ENCODE assay signal across 9 cellular contexts in the genomic region with DNA sequence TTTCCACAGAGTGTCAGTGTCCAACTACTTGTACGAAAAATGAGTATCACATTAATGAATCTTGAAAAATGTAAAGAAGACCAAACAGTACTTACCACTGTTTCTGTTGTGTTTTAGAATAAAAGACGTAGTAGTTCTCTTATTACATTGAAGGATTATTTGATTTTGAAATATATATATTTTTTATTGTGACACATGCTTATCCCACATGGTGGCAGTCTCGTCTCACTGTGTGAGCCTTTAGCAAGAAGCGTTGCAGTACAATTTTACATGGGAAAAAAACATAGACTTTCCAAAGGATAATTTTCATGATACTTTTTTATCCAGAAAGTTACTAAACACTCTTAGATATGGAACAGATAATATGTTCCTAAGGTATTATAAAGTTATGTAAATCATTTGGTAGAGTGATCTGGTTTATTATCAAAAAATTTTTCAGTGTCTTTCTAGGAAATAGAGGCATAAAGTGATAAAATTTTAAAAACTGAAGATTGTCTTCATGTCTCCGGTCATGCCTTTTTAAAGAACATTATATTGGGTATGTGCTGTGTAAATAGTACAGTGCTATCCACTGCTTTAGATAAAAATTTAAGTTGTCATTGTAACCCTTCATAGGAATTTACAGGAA.
DNase-seq lines count a peak whose midpoint lies in the region; ATAC-seq and TF ChIP-seq lines count a peak whose summit lies in the region.
"Had no signal": no experiment of that assay in that cellular context is flagged by ENCODE, and none has a peak within 500 bp of the region (broad histone marks: within the 10 kb centered on the region; RNA-seq: fewer than 3 reads in every experiment).

No MANE protein-coding gene starts in this region.

- H3K27me3 Mint-ChIP-seq in activated CD4-positive, alpha-beta T cell treated with anti-CD3 and anti-CD28 coated beads, Interleukin-2, amount 10 ng/mL, durations not matched to agents 7 days and 5 days, result no peaks in the 10 kb centered on the region
- no peaks in the 10 kb centered on the region for H3K27me3 Mint-ChIP-seq in activated T-cell treated with anti-CD3 and anti-CD28 coated beads, Interleukin-2, amount 50 U/mL, for 72 hours (ENCODE audit: low read depth)

- no peaks in the 10 kb centered on the region for H3K9me3 ChIP-seq in ovary

- H3K4me1 Mint-ChIP-seq in activated CD4-positive, alpha-beta T cell treated with anti-CD3 and anti-CD28 coated beads, Interleukin-2, amount 10 ng/mL, durations not matched to agents 7 days and 5 days, result no peaks in the 10 kb centered on the region
- H3K4me1 Mint-ChIP-seq in activated T-cell treated with anti-CD3 and anti-CD28 coated beads, Interleukin-2, amount 50 U/mL, for 72 hours (ENCODE audit: low read depth), result peaks cover 5% of the 10 kb centered on the region

- H3K9me3 Mint-ChIP-seq in activated CD4-positive, alpha-beta T cell treated with anti-CD3 and anti-CD28 coated beads, Interleukin-2, amount 10 ng/mL, durations not matched to agents 7 days and 5 days, result no peaks in the 10 kb centered on the region
- no peaks in the 10 kb centered on the region for H3K9me3 Mint-ChIP-seq in activated T-cell treated with anti-CD3 and anti-CD28 coated beads, Interleukin-2, amount 50 U/mL, for 72 hours

- TF ChIP-seq EP300 in ovary (IDR thresholded peaks at IDR 0.05), result no peak

- POLR2A ChIA-PET in activated CD4-positive, alpha-beta T cell treated with anti-CD3 and anti-CD28 coated beads, Interleukin-2, amount 10 ng/mL, durations not matched to agents 7 days and 5 days (lab: Charles Lee), result no interaction called here

- H3K36me3 Mint-ChIP-seq in activated CD4-positive, alpha-beta T cell treated with anti-CD3 and anti-CD28 coated beads, Interleukin-2, amount 10 ng/mL, durations not matched to agents 7 days and 5 days (ENCODE audit: low read depth), result no peaks in the 10 kb centered on the region
- no peaks in the 10 kb centered on the region for H3K36me3 Mint-ChIP-seq in activated T-cell treated with anti-CD3 and anti-CD28 coated beads, Interleukin-2, amount 50 U/mL, for 72 hours (ENCODE audit: insufficient read depth in 2 of 2)

- CTCF ChIA-PET in activated CD4-positive, alpha-beta T cell treated with anti-CD3 and anti-CD28 coated beads, Interleukin-2, amount 10 ng/mL, durations not matched to agents 7 days and 5 days (lab: Charles Lee), result no interaction called here

- no peak for TF ChIP-seq POLR2A in ovary (IDR thresholded peaks at IDR 0.05)

- no peak for TF ChIP-seq CTCF in ovary (IDR thresholded peaks at IDR 0.05)

- H3K36me3 ChIP-seq in ovary, result no peaks in the 10 kb centered on the region

- no peak overlapping the region for H3K27ac ChIP-seq in ovary
- H3K27ac ChIP-seq: coronary artery had no signal

- H3K27ac Mint-ChIP-seq in activated CD4-positive, alpha-beta T cell treated with anti-CD3 and anti-CD28 coated beads, Interleukin-2, amount 10 ng/mL, durations not matched to agents 7 days and 5 days, result no peak overlapping the region
- no peak overlapping the region for H3K27ac Mint-ChIP-seq in activated T-cell treated with anti-CD3 and anti-CD28 coated beads, Interleukin-2, amount 50 U/mL, for 72 hours

- H3K27me3 ChIP-seq in ovary, result no peaks in the 10 kb centered on the region

- 32 to 42% (median 34%) methylated on average over 5 of the region's 5 CpGs for WGBS in ovary, 3 donors

- intact Hi-C loops in ovary (cut with DNase I), result no loop called here

- no peak overlapping the region for H3K4me3 Mint-ChIP-seq in activated CD4-positive, alpha-beta T cell treated with anti-CD3 and anti-CD28 coated beads, Interleukin-2, amount 10 ng/mL, durations not matched to agents 7 days and 5 days
- no peak overlapping the region for H3K4me3 Mint-ChIP-seq in activated T-cell treated with anti-CD3 and anti-CD28 coated beads, Interleukin-2, amount 50 U/mL, for 72 hours

- ATAC-seq in activated T-cell treated with anti-CD3 and anti-CD28 coated beads, Interleukin-2, amount 50 U/mL, for 72 hours (replicated peaks in 1 of 2), result no peak

- H3K4me1 ChIP-seq in ovary (ENCODE audit: insufficient read depth), result no peaks in the 10 kb centered on the region

- peak; percentile 5 for DNase-seq in COR-L47 (lab: John Stamatoyannopoulos, UW)
- DNase-seq in Jurkat, Clone E6-1 (ENCODE audit: low read depth, low spot score), result peak; percentile 11
- DNase-seq in amniotic epithelial cell (ENCODE audit: low read depth), result peak; percentile 37
- DNase-seq in kidney tubule cell (ENCODE audit: low spot score), result peak; percentile 30
- DNase-seq in KG1 (lab: John Stamatoyannopoulos, UW), result no peak
- no peak for DNase-seq in activated CD4-positive, alpha-beta T cell treated with anti-CD3 and anti-CD28 coated beads, Interleukin-2, amount 10 ng/mL, durations not matched to agents 7 days and 5 days
- no peak for DNase-seq in activated T-cell treated with anti-CD3 and anti-CD28 coated beads, Interleukin-2, amount 50 U/mL, for 72 hours
- DNase-seq in ovary, result no peak

- no peak overlapping the region for H3K4me3 ChIP-seq in Jurkat, Clone E6-1 (ENCODE audit: low read length)
- H3K4me3 ChIP-seq in ovary, result no peak overlapping the region
- H3K4me3 ChIP-seq: coronary artery had no signal

Comparison
In these comparisons a context has a peak if more than half of its experiments do, and no peak if none do; other contexts are left out.
1. DNase-seq: peak in COR-L47 (single experiment), Jurkat, Clone E6-1 (single experiment), amniotic epithelial cell (single experiment) and kidney tubule cell (single experiment); none in KG1 (single experiment), activated CD4-positive, alpha-beta T cell treated with anti-CD3 and anti-CD28 coated beads, Interleukin-2, amount 10 ng/mL, durations not matched to agents 7 days and 5 days (single experiment), activated T-cell treated with anti-CD3 and anti-CD28 coated beads, Interleukin-2, amount 50 U/mL, for 72 hours (0 of 2) and ovary (0 of 5).